9 cellular contexts compared by ENCODE assay signal in the genomic region with DNA sequence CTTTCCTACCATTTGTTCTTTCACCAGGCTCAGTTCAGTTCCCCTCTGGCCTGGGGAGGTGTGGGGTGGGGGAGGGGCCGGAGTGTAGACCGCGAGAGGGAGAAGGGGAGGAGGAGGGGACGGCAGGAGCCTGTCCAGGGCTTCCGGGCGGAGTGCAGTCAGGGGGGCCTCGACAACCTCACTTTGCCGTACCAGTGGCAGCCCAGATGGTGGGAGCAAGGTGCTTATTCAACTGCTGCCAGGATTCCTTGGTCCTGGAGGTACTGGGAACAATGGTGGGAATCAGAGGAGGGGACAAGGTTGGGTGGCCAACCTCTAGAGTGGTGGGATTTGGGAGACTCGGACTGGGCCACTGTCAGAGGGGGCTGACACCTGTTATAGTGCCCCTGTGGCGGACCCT. TPM values are rescaled to one million over a fixed set of nuclear protein-coding genes. Genes with fewer than 3 reads are reported as not detected.
DNase-seq lines count a peak whose midpoint lies in the region; FAIRE-seq and TF ChIP-seq lines count a peak whose summit lies in the region.
"Had no signal": no experiment of that assay in that cellular context is flagged by ENCODE, and none has a peak within 500 bp of the region (broad histone marks: within the 10 kb centered on the region; RNA-seq: fewer than 3 reads in every experiment).

No MANE protein-coding gene starts in this region.

- DNase-seq in NCI-H1417 (lab: John Stamatoyannopoulos, UW) = peak in 2 of 3 experiments; percentile 18 to 32
- no peak for DNase-seq in NCI-H1417 treated with DMSO at 0.1 percent for 48 hours (lab: John Stamatoyannopoulos, UW)
- no peak for DNase-seq in activated CD4-positive, alpha-beta memory T cell treated with anti-CD3 and anti-CD28 coated beads, Interleukin-2, amount 10 ng/mL, durations not matched to agents 7 days and 5 days
- no peak for DNase-seq in HUDEP-2 (lab: John Stamatoyannopoulos, UW; ENCODE audit: unreplicated experiment in 76 of 76)
- no peak for DNase-seq in D721Med (ENCODE audit: insufficient read length, low spot score)
- no peak for DNase-seq in activated CD4-positive, CD25-positive, alpha-beta regulatory T cell treated with anti-CD3 and anti-CD28 coated beads, Interleukin-2, amount 50 U/mL, for 72 hours

- TF ChIP-seq CTCF in D721Med (IDR thresholded peaks at IDR 0.05; ENCODE audit: insufficient read depth, missing control alignments) = no peak

- FAIRE-seq in D721Med (lab: Jason Lieb, UNC) = no peak
- FAIRE-seq: A204.1 had no signal

- POLR2A ChIA-PET in activated CD4-positive, alpha-beta memory T cell treated with anti-CD3 and anti-CD28 coated beads, Interleukin-2, amount 10 ng/mL, durations not matched to agents 7 days and 5 days (lab: Charles Lee) = no interaction called here

- H3K9me3 Mint-ChIP-seq in activated CD4-positive, alpha-beta memory T cell treated with anti-CD3 and anti-CD28 coated beads, Interleukin-2, amount 10 ng/mL, durations not matched to agents 7 days and 5 days = no peaks in the 10 kb centered on the region

- peaks cover 9% of the 10 kb centered on the region for H3K4me1 Mint-ChIP-seq in activated CD4-positive, alpha-beta memory T cell treated with anti-CD3 and anti-CD28 coated beads, Interleukin-2, amount 10 ng/mL, durations not matched to agents 7 days and 5 days

- CTCF ChIA-PET in activated CD4-positive, alpha-beta memory T cell treated with anti-CD3 and anti-CD28 coated beads, Interleukin-2, amount 10 ng/mL, durations not matched to agents 7 days and 5 days (lab: Charles Lee) = no interaction called here

- H3K36me3 Mint-ChIP-seq in activated CD4-positive, alpha-beta memory T cell treated with anti-CD3 and anti-CD28 coated beads, Interleukin-2, amount 10 ng/mL, durations not matched to agents 7 days and 5 days (ENCODE audit: low read depth) = no peaks in the 10 kb centered on the region

- H3K4me3 ChIP-seq in iPS-11a (ENCODE audit: low read depth, low read length) (peak overlapping the region; percentile 62), skin epidermis (peak overlapping the region; percentile 59 to 89 (median 66))

- peak overlapping the region in 5 of 21 experiments; percentile 18 to 73 (median 64) for H3K27ac ChIP-seq in skin epidermis

- H3K27me3 Mint-ChIP-seq in activated CD4-positive, alpha-beta memory T cell treated with anti-CD3 and anti-CD28 coated beads, Interleukin-2, amount 10 ng/mL, durations not matched to agents 7 days and 5 days = peaks cover 48% of the 10 kb centered on the region

- no peak overlapping the region for H3K27ac Mint-ChIP-seq in activated CD4-positive, alpha-beta memory T cell treated with anti-CD3 and anti-CD28 coated beads, Interleukin-2, amount 10 ng/mL, durations not matched to agents 7 days and 5 days

- H3K4me3 Mint-ChIP-seq in activated CD4-positive, alpha-beta memory T cell treated with anti-CD3 and anti-CD28 coated beads, Interleukin-2, amount 10 ng/mL, durations not matched to agents 7 days and 5 days = peak overlapping the region; percentile 43

RNA-seq across cellular contexts. Expression of gene BACE1, which starts 1.2 kb away (rescaled TPM):
- total RNA-seq in activated CD4-positive, alpha-beta memory T cell treated with anti-CD3 and anti-CD28 coated beads, Interleukin-2, amount 10 ng/mL, durations not matched to agents 7 days and 5 days = under 1 TPM; 0.75 to 0.96 TPM

RNA-seq across cellular contexts. Expression of gene CEP164, which starts 12.8 kb away (rescaled TPM):
- total RNA-seq in activated CD4-positive, alpha-beta memory T cell treated with anti-CD3 and anti-CD28 coated beads, Interleukin-2, amount 10 ng/mL, durations not matched to agents 7 days and 5 days = 10 to 100 TPM; 41.4 to 45.6 TPM

RNA-seq across cellular contexts. Expression of gene BACE1-AS, which starts 23.7 kb away (rescaled TPM):
- 1 to 10 TPM; 4.9 to 5.6 TPM for total RNA-seq in activated CD4-positive, alpha-beta memory T cell treated with anti-CD3 and anti-CD28 coated beads, Interleukin-2, amount 10 ng/mL, durations not matched to agents 7 days and 5 days

Comparison
In these comparisons a context has a peak if more than half of its experiments do, and no peak if none do; other contexts are left out.
1. DNase-seq: peak in NCI-H1417 (2 of 3); none in NCI-H1417 treated with DMSO at 0.1 percent for 48 hours (single experiment), activated CD4-positive, alpha-beta memory T cell treated with anti-CD3 and anti-CD28 coated beads, Interleukin-2, amount 10 ng/mL, durations not matched to agents 7 days and 5 days (single experiment), HUDEP-2 (0 of 76), D721Med (single experiment) and activated CD4-positive, CD25-positive, alpha-beta regulatory T cell treated with anti-CD3 and anti-CD28 coated beads, Interleukin-2, amount 50 U/mL, for 72 hours (single experiment).